ENCODE assay signal across 10 cellular contexts in genomic region chr11:64776875-64777274, GRCh38. TPM values are rescaled to one million over a fixed set of nuclear protein-coding genes. Genes with fewer than 3 reads are reported as not detected.
DNase-seq lines count a peak whose midpoint lies in the region; ATAC-seq, FAIRE-seq and TF ChIP-seq lines count a peak whose summit lies in the region.
"Had no signal": no experiment of that assay in that cellular context is flagged by ENCODE, and none has a peak within 500 bp of the region (broad histone marks: within the 10 kb centered on the region; RNA-seq: fewer than 3 reads in every experiment).

No MANE protein-coding gene starts in this region.

- H3K4me1 Mint-ChIP-seq in activated naive CD4-positive, alpha-beta T cell treated with anti-CD3 and anti-CD28 coated beads, Interleukin-2, amount 10 ng/mL, durations not matched to agents 7 days and 5 days = peaks cover 75% of the 10 kb centered on the region
- H3K4me1 Mint-ChIP-seq in memory B cell (peaks cover 37% of the 10 kb centered on the region), type B pancreatic cell (ENCODE audit: unreplicated experiment) (peaks cover 23% of the 10 kb centered on the region)

- peak overlapping the region; percentile 67 for H3K4me3 ChIP-seq in K562

- peak overlapping the region; percentile 51; the same call in 2 of the 3 replicates for H3K27ac ChIP-seq in K562 (ENCODE audit: extremely low read depth, low read depth, low read length)

- no peak for TF ChIP-seq POLR2A in K562 (conservative IDR thresholded peaks at IDR 0.05)

- H3K36me3 ChIP-seq in K562 (ENCODE audit: control insufficient read depth, insufficient read depth, low read length) = peaks cover 56% of the 10 kb centered on the region

- H3K4me3 Mint-ChIP-seq in activated naive CD4-positive, alpha-beta T cell treated with anti-CD3 and anti-CD28 coated beads, Interleukin-2, amount 10 ng/mL, durations not matched to agents 7 days and 5 days = peak overlapping the region; percentile 96
- H3K4me3 Mint-ChIP-seq in memory B cell (peak overlapping the region; percentile 86), type B pancreatic cell (peak overlapping the region; percentile 97)

- in situ Hi-C loops in K562 (cut with MboI) = no loop called here

- H3K27ac Mint-ChIP-seq in activated naive CD4-positive, alpha-beta T cell treated with anti-CD3 and anti-CD28 coated beads, Interleukin-2, amount 10 ng/mL, durations not matched to agents 7 days and 5 days = peak overlapping the region; percentile 94
- H3K27ac Mint-ChIP-seq in memory B cell (peak overlapping the region; percentile 90), type B pancreatic cell (peak overlapping the region; percentile 96)

- CTCF ChIA-PET in activated naive CD4-positive, alpha-beta T cell treated with anti-CD3 and anti-CD28 coated beads, Interleukin-2, amount 10 ng/mL, durations not matched to agents 7 days and 5 days (lab: Charles Lee) = interaction anchor here (0.8 to 6.2 kb wide), 4 partner anchors 9 to 33 kb away, joined by 3 to 39 read pairs (median 4); partner anchors contain the start of gene RASGRP2
- CTCF ChIA-PET in K562 (lab: Yijun Ruan, JAX; ENCODE audit: low intra/inter-chr PET ratio) = interaction anchor here (0.7 kb wide), 1 partner anchor 237 kb away, joined by 6 read pairs; the partner anchor contains the start of gene ARL2

- no peak for DNase-seq in activated naive CD4-positive, alpha-beta T cell treated with anti-CD3 and anti-CD28 coated beads, Interleukin-2, amount 10 ng/mL, durations not matched to agents 7 days and 5 days
- no peak for DNase-seq in activated naive CD4-positive, alpha-beta T cell treated with Interleukin-2 at 50 U/mL for 16 hours
- no peak for DNase-seq in K562 (ENCODE audit: extremely low read depth in 1 of 4, low spot score in 3 of 4)
- no peak for DNase-seq in memory B cell (ENCODE audit: low spot score in 2 of 2)
- DNase-seq in type B pancreatic cell (ENCODE audit: extremely low spot score, unreplicated experiment) = no peak
- DNase-seq in glomerular visceral epithelial cell (ENCODE audit: extremely low spot score) = no peak
- no peak for DNase-seq in NCI-H1417 treated with DMSO at 0.1 percent for 48 hours (lab: John Stamatoyannopoulos, UW)

- TF ChIP-seq CTCF in K562 (IDR thresholded peaks at IDR 0.05 in 2 of 3, conservative IDR thresholded peaks at IDR 0.05 in 1 of 3; ENCODE audit: insufficient read depth in 2 of 3, low read depth in 1 of 3, low read length in 3 of 3) (no peak), type B pancreatic cell (conservative IDR thresholded peaks at IDR 0.05) (no peak)

- BruUV-seq in K562 (replicated peaks; lab: Mats Ljungman, UMichigan) = TSS peak; percentile 41

- TF ChIP-seq EP300 in K562 (IDR thresholded peaks at IDR 0.05; ENCODE audit: low read length) = no peak

- intact Hi-C loops in K562 (cut with micrococcal nuclease) = loop anchor here (5.0 kb wide), 1 partner anchor 110 kb away; no protein-coding TSS in a partner anchor

- WGBS in K562 (ENCODE audit: insufficient coverage, low coverage, missing lambda C conversion rate) = 19% methylated on average over 3 of the region's 3 CpGs

- peaks cover 62% of the 10 kb centered on the region for H3K79me2 ChIP-seq in K562 (ENCODE audit: control insufficient read depth, insufficient read depth, low read length)

- H3K9me3 Mint-ChIP-seq in activated naive CD4-positive, alpha-beta T cell treated with anti-CD3 and anti-CD28 coated beads, Interleukin-2, amount 10 ng/mL, durations not matched to agents 7 days and 5 days = no peaks in the 10 kb centered on the region
- H3K9me3 Mint-ChIP-seq in memory B cell = no peaks in the 10 kb centered on the region
- H3K9me3 Mint-ChIP-seq in type B pancreatic cell = no peaks in the 10 kb centered on the region

- peaks cover 9% of the 10 kb centered on the region for H3K9me1 ChIP-seq in K562 (ENCODE audit: control insufficient read depth, insufficient read depth, low read length)

- FAIRE-seq in K562 (lab: Jason Lieb, UNC) = no peak
- FAIRE-seq: G401.6 had no signal

- H3K36me3 Mint-ChIP-seq in activated naive CD4-positive, alpha-beta T cell treated with anti-CD3 and anti-CD28 coated beads, Interleukin-2, amount 10 ng/mL, durations not matched to agents 7 days and 5 days = peaks cover 65% of the 10 kb centered on the region
- peaks cover 35% of the 10 kb centered on the region for H3K36me3 Mint-ChIP-seq in memory B cell
- H3K36me3 Mint-ChIP-seq in type B pancreatic cell = peaks cover 47% of the 10 kb centered on the region

- no peaks in the 10 kb centered on the region for H3K9me3 ChIP-seq in K562 (replicated peaks; ENCODE audit: control insufficient read depth, insufficient read depth, low read depth, low read length)

- H3K4me2 ChIP-seq in K562 (ENCODE audit: insufficient read depth, low read length) = peak overlapping the region; percentile 96

- H3K9ac ChIP-seq in K562 (ENCODE audit: insufficient read depth in 1 of 2, low read depth in 2 of 2, low read length in 2 of 2) = peak overlapping the region; percentile 73 to 95; a peak in 3 of 4 replicates

- H3K27me3 Mint-ChIP-seq in activated naive CD4-positive, alpha-beta T cell treated with anti-CD3 and anti-CD28 coated beads, Interleukin-2, amount 10 ng/mL, durations not matched to agents 7 days and 5 days = no peaks in the 10 kb centered on the region
- no peaks in the 10 kb centered on the region for H3K27me3 Mint-ChIP-seq in memory B cell
- H3K27me3 Mint-ChIP-seq in type B pancreatic cell = peaks cover 3% of the 10 kb centered on the region

- H2AFZ ChIP-seq in K562 (ENCODE audit: low read depth, low read length) = no peak overlapping the region

- peaks cover 6 to 18% of the 10 kb centered on the region in 2 experiments; a peak in 3 of 5 replicates for H3K4me1 ChIP-seq in K562 (replicated peaks in 1 of 2; ENCODE audit: control insufficient read depth in 2 of 2, insufficient read depth in 2 of 2, low read length in 2 of 2)

- ATAC-seq in K562 (no peak), memory B cell (ENCODE audit: low read depth) (no peak), HG03280 (IDR thresholded peaks at IDR 0.05; ENCODE audit: unreplicated experiment) (no peak)

- peaks cover 41% of the 10 kb centered on the region for H4K20me1 ChIP-seq in K562 (replicated peaks; ENCODE audit: control insufficient read depth, insufficient read depth, low read length)

- H3K27me3 ChIP-seq in K562 (ENCODE audit: control insufficient read depth in 2 of 2, insufficient read depth in 2 of 2, low read length in 2 of 2) = no peaks in the 10 kb centered on the region

- POLR2A ChIA-PET in K562 (lab: Yijun Ruan, JAX) = interaction anchor here (0.8 to 10.8 kb wide), 3 partner anchors 11 to 722 kb away, joined by 3 to 168 read pairs (median 3); partner anchors contain the start of genes MALAT1 and PYGM

- TF ChIP-seq RAD21 in K562 (CRISPR knock-in tag; conservative IDR thresholded peaks at IDR 0.05 in 1 of 2, IDR thresholded peaks at IDR 0.05 in 1 of 2) = no peak

RNA-seq across cellular contexts. Expression of gene SF1, which starts 1.5 kb away (rescaled TPM):
- 535 and 698 TPM in 2 replicates for total RNA-seq in K562 (2011; cell fraction: chromatin; rRNA removed; ENCODE audit: low replicate concordance)
- 252 and 253 TPM in 2 replicates for total RNA-seq in K562 (2011; cell fraction: nucleolus; rRNA removed)
- 451 and 617 TPM in 2 replicates for total RNA-seq in K562 (2011; cell fraction: nucleoplasm; rRNA removed)
- total RNA-seq in K562 (2014; rRNA removed) (141 and 158 TPM in 2 replicates), K562 (2014; rRNA removed; fragmentation: Illumina TruSeq; extraction: Trizol) (111 and 122 TPM in 2 replicates), K562 (2015; rRNA removed; fragmentation: Illumina TruSeq; extraction: Trizol) (78.3 and 84.0 TPM in 2 replicates), K562 (2021) (295 and 334 TPM in 2 replicates), type B pancreatic cell (ENCODE audit: low replicate concordance) (315 and 450 TPM in 2 replicates)
- polyA plus RNA-seq in K562 (2011; rRNA removed) (64.3 and 88.2 TPM in 2 replicates), K562 (2014; fragmentation: Illumina TruSeq; extraction: Trizol) (207 and 244 TPM in 2 replicates), K562 (2014; fragmentation: Nextera tagmentation; extraction: Ambion mirVana) (10 to 100 TPM; 13.1 to 14.0 TPM), K562 (2014; rRNA removed) (123 and 131 TPM in 2 replicates)
- polyA plus RNA-seq in K562 (2011; cell fraction: cytosol; rRNA removed) = 38.0 and 43.0 TPM in 2 replicates
- polyA plus RNA-seq in K562 (2011; cell fraction: nucleus; rRNA removed) = 224 and 275 TPM in 2 replicates
- polyA plus RNA-seq in K562 (2012) = 197 and 225 TPM in 2 replicates
- polyA minus RNA-seq in K562 (2011; rRNA and poly(A)+ RNA removed) = 94.0 and 130 TPM in 2 replicates
- 61.7 and 83.6 TPM in 2 replicates for polyA minus RNA-seq in K562 (2011; cell fraction: cytosol; rRNA and poly(A)+ RNA removed)
- polyA minus RNA-seq in K562 (2011; cell fraction: nucleus; rRNA and poly(A)+ RNA removed) = 141 and 236 TPM in 2 replicates

RNA-seq across cellular contexts. Expression of gene PYGM, which starts 17.1 kb away (rescaled TPM):
- total RNA-seq in K562 (2011; cell fraction: chromatin; rRNA removed; ENCODE audit: low replicate concordance) = 3.2 and 8.8 TPM in 2 replicates
- total RNA-seq in K562 (2011; cell fraction: nucleolus; rRNA removed) = 2.1 and 2.3 TPM in 2 replicates
- 2.2 and 2.8 TPM in 2 replicates for total RNA-seq in K562 (2011; cell fraction: nucleoplasm; rRNA removed)
- total RNA-seq in K562 (2014; rRNA removed) (0.65 and 1.5 TPM in 2 replicates), K562 (2014; rRNA removed; fragmentation: Illumina TruSeq; extraction: Trizol) (0.29 and 0.32 TPM in 2 replicates), K562 (2015; rRNA removed; fragmentation: Illumina TruSeq; extraction: Trizol) (0.33 and 0.60 TPM in 2 replicates), K562 (2021) (0.69 and 1.2 TPM in 2 replicates), type B pancreatic cell (ENCODE audit: low replicate concordance) (2.0 and 239 TPM in 2 replicates)
- polyA plus RNA-seq in K562 (2011; rRNA removed) (0.72 and 1.2 TPM in 2 replicates), K562 (2014; fragmentation: Illumina TruSeq; extraction: Trizol) (0.76 and 0.87 TPM in 2 replicates), K562 (2014; fragmentation: Nextera tagmentation; extraction: Ambion mirVana) (under 1 TPM; 0.07 to 0.11 TPM), K562 (2014; rRNA removed) (0.55 and 0.68 TPM in 2 replicates)
- 0.59 and 1.3 TPM in 2 replicates for polyA plus RNA-seq in K562 (2011; cell fraction: cytosol; rRNA removed)
- 1.7 and 3.2 TPM in 2 replicates for polyA plus RNA-seq in K562 (2011; cell fraction: nucleus; rRNA removed)
- 0.68 and 0.82 TPM in 2 replicates for polyA plus RNA-seq in K562 (2012)
- polyA minus RNA-seq in K562 (2011; rRNA and poly(A)+ RNA removed) = 0.42 and 0.53 TPM in 2 replicates
- 2.1 and 3.9 TPM in 2 replicates for polyA minus RNA-seq in K562 (2011; cell fraction: cytosol; rRNA and poly(A)+ RNA removed)
- polyA minus RNA-seq in K562 (2011; cell fraction: nucleus; rRNA and poly(A)+ RNA removed) = 0.78 and 2.2 TPM in 2 replicates

RNA-seq across cellular contexts. Expression of gene MAP4K2, which starts 26.1 kb away (rescaled TPM):
- 11.3 and 40.1 TPM in 2 replicates for total RNA-seq in K562 (2011; cell fraction: chromatin; rRNA removed; ENCODE audit: low replicate concordance)
- total RNA-seq in K562 (2011; cell fraction: nucleolus; rRNA removed) = 20.5 and 22.5 TPM in 2 replicates
- total RNA-seq in K562 (2011; cell fraction: nucleoplasm; rRNA removed) = 7.3 and 11.7 TPM in 2 replicates
- total RNA-seq in K562 (2014; rRNA removed) (9.6 and 13.7 TPM in 2 replicates), K562 (2014; rRNA removed; fragmentation: Illumina TruSeq; extraction: Trizol) (3.4 and 4.9 TPM in 2 replicates), K562 (2015; rRNA removed; fragmentation: Illumina TruSeq; extraction: Trizol) (7.0 and 8.5 TPM in 2 replicates), K562 (2021) (13.9 and 14.5 TPM in 2 replicates), type B pancreatic cell (ENCODE audit: low replicate concordance) (8.6 and 20.2 TPM in 2 replicates)
- polyA plus RNA-seq in K562 (2011; rRNA removed) (7.3 and 11.2 TPM in 2 replicates), K562 (2014; fragmentation: Illumina TruSeq; extraction: Trizol) (8.5 and 12.2 TPM in 2 replicates), K562 (2014; fragmentation: Nextera tagmentation; extraction: Ambion mirVana) (under 1 TPM; 0.13 to 0.39 TPM), K562 (2014; rRNA removed) (10.5 and 11.6 TPM in 2 replicates)
- 11.2 and 14.4 TPM in 2 replicates for polyA plus RNA-seq in K562 (2011; cell fraction: cytosol; rRNA removed)
- polyA plus RNA-seq in K562 (2011; cell fraction: nucleus; rRNA removed) = 40.2 and 43.0 TPM in 2 replicates
- 9.6 and 14.0 TPM in 2 replicates for polyA plus RNA-seq in K562 (2012)
- polyA minus RNA-seq in K562 (2011; rRNA and poly(A)+ RNA removed) = 5.1 and 6.7 TPM in 2 replicates
- polyA minus RNA-seq in K562 (2011; cell fraction: cytosol; rRNA and poly(A)+ RNA removed) = 8.8 and 11.1 TPM in 2 replicates
- polyA minus RNA-seq in K562 (2011; cell fraction: nucleus; rRNA and poly(A)+ RNA removed) = 5.8 and 12.4 TPM in 2 replicates

RNA-seq across cellular contexts. Expression of gene RASGRP2, which starts 32.9 kb away (rescaled TPM):
- 26.8 and 84.8 TPM in 2 replicates for total RNA-seq in K562 (2011; cell fraction: chromatin; rRNA removed; ENCODE audit: low replicate concordance)
- total RNA-seq in K562 (2011; cell fraction: nucleolus; rRNA removed) = 33.2 and 45.9 TPM in 2 replicates
- total RNA-seq in K562 (2011; cell fraction: nucleoplasm; rRNA removed) = 30.1 and 31.5 TPM in 2 replicates
- 10.8 and 12.3 TPM in 2 replicates for total RNA-seq in K562 (2014; rRNA removed)
- total RNA-seq in K562 (2014; rRNA removed; fragmentation: Illumina TruSeq; extraction: Trizol) = 4.2 and 5.3 TPM in 2 replicates
- total RNA-seq in K562 (2015; rRNA removed; fragmentation: Illumina TruSeq; extraction: Trizol) = 4.1 and 5.0 TPM in 2 replicates
- 14.6 and 15.8 TPM in 2 replicates for total RNA-seq in K562 (2021)
- polyA plus RNA-seq in K562 (2011; rRNA removed) = 15.7 and 16.6 TPM in 2 replicates
- polyA plus RNA-seq in K562 (2011; cell fraction: cytosol; rRNA removed) = 13.8 and 38.4 TPM in 2 replicates
- polyA plus RNA-seq in K562 (2011; cell fraction: nucleus; rRNA removed) = 53.6 and 109 TPM in 2 replicates
- polyA plus RNA-seq in K562 (2012) = 19.5 and 23.1 TPM in 2 replicates
- polyA plus RNA-seq in K562 (2014; fragmentation: Illumina TruSeq; extraction: Trizol) = 5.5 and 6.3 TPM in 2 replicates
- 1 to 10 TPM in 1 of 2 experiments, under 1 TPM in 1; 0.87 to 1.1 TPM for polyA plus RNA-seq in K562 (2014; fragmentation: Nextera tagmentation; extraction: Ambion mirVana)
- 15.8 and 22.7 TPM in 2 replicates for polyA plus RNA-seq in K562 (2014; rRNA removed)
- 3.7 and 10.1 TPM in 2 replicates for polyA minus RNA-seq in K562 (2011; rRNA and poly(A)+ RNA removed)
- polyA minus RNA-seq in K562 (2011; cell fraction: cytosol; rRNA and poly(A)+ RNA removed) = 12.1 and 13.2 TPM in 2 replicates
- 16.0 and 20.5 TPM in 2 replicates for polyA minus RNA-seq in K562 (2011; cell fraction: nucleus; rRNA and poly(A)+ RNA removed)
- total RNA-seq in type B pancreatic cell (ENCODE audit: low replicate concordance) = 3.0 and 11.7 TPM in 2 replicates
- total RNA-seq: HT1080 had no signal

RNA-seq across cellular contexts. Expression of gene MEN1, which starts 33.5 kb away (rescaled TPM):
- total RNA-seq in K562 (2011; cell fraction: chromatin; rRNA removed; ENCODE audit: low replicate concordance) = 33.3 and 80.8 TPM in 2 replicates
- total RNA-seq in K562 (2011; cell fraction: nucleolus; rRNA removed) = 78.7 and 86.4 TPM in 2 replicates
- total RNA-seq in K562 (2011; cell fraction: nucleoplasm; rRNA removed) = 51.5 and 54.8 TPM in 2 replicates
- total RNA-seq in K562 (2014; rRNA removed) = 24.3 and 29.4 TPM in 2 replicates
- 6.3 and 7.3 TPM in 2 replicates for total RNA-seq in K562 (2014; rRNA removed; fragmentation: Illumina TruSeq; extraction: Trizol)
- 12.3 and 15.0 TPM in 2 replicates for total RNA-seq in K562 (2015; rRNA removed; fragmentation: Illumina TruSeq; extraction: Trizol)
- 55.7 and 57.2 TPM in 2 replicates for total RNA-seq in K562 (2021)
- polyA plus RNA-seq in K562 (2011; rRNA removed) = 19.3 and 34.7 TPM in 2 replicates
- polyA plus RNA-seq in K562 (2011; cell fraction: cytosol; rRNA removed) = 22.5 and 54.7 TPM in 2 replicates
- 88.7 and 149 TPM in 2 replicates for polyA plus RNA-seq in K562 (2011; cell fraction: nucleus; rRNA removed)
- 41.1 and 44.4 TPM in 2 replicates for polyA plus RNA-seq in K562 (2012)
- 42.7 and 48.3 TPM in 2 replicates for polyA plus RNA-seq in K562 (2014; fragmentation: Illumina TruSeq; extraction: Trizol)
- 1 to 10 TPM; 3.4 to 3.9 TPM for polyA plus RNA-seq in K562 (2014; fragmentation: Nextera tagmentation; extraction: Ambion mirVana)
- 40.5 and 42.5 TPM in 2 replicates for polyA plus RNA-seq in K562 (2014; rRNA removed)
- polyA minus RNA-seq in K562 (2011; rRNA and poly(A)+ RNA removed) = 6.3 and 9.1 TPM in 2 replicates
- polyA minus RNA-seq in K562 (2011; cell fraction: cytosol; rRNA and poly(A)+ RNA removed) = 24.1 and 29.2 TPM in 2 replicates
- polyA minus RNA-seq in K562 (2011; cell fraction: nucleus; rRNA and poly(A)+ RNA removed) = 19.9 and 21.0 TPM in 2 replicates
- 35.5 and 50.6 TPM in 2 replicates for total RNA-seq in type B pancreatic cell (ENCODE audit: low replicate concordance)
